ENCODE assay signal across 22 cellular contexts in genomic region chr5:103473725-103474124, GRCh38.
"Had no signal": no experiment of that assay in that cellular context is flagged by ENCODE, and none has a peak within 500 bp of the region (broad histone marks: within the 10 kb centered on the region; RNA-seq: fewer than 3 reads in every experiment).

No MANE protein-coding gene starts in this region.

- ATAC-seq: activated CD4-positive, alpha-beta T cell treated with anti-CD3 and anti-CD28 coated beads for 36 hours; esophagus mucosa; foreskin keratinocyte; left lobe of liver; stimulated activated naive CD8-positive, alpha-beta T cell treated with anti-CD3 and anti-CD28 coated beads, Interleukin-15, amount 100 ng/mL, for 72 hours; upper lobe of right lung had no signal

- H3K27me3 Mint-ChIP-seq: brain had no signal

- H3K4me1 ChIP-seq: foreskin keratinocyte, upper lobe of right lung had no signal

- DNase-seq: activated CD4-positive, alpha-beta T cell treated with anti-CD3 and anti-CD28 coated beads for 36 hours; activated CD4-positive, alpha-beta T cell treated with anti-CD3 and anti-CD28 coated beads, Interleukin-2, amount 50 U/mL, for 48 hours; activated gamma-delta T cell treated with Interleukin-2 at 50 U/mL for 16 hours; activated naive CD8-positive, alpha-beta T cell treated with anti-CD3 and anti-CD28 coated beads for 36 hours; activated T-cell treated with anti-CD3 and anti-CD28 coated beads for 4 hours; anterior cingulate cortex; foreskin keratinocyte; kidney; mammary epithelial cell; small intestine; stimulated activated CD4-positive, alpha-beta T cell treated with anti-CD3 and anti-CD28 coated beads, Interleukin-15, amount 100 ng/mL, for 24 hours; stimulated activated CD4-positive, alpha-beta T cell treated with anti-CD3 and anti-CD28 coated beads, Interleukin-2, amount 100 ng/mL, for 48 hours; stimulated activated naive CD8-positive, alpha-beta T cell treated with anti-CD3 and anti-CD28 coated beads, Interleukin-15, amount 100 ng/mL, for 72 hours; SW 1271; T-helper 2 cell; upper lobe of right lung had no signal

- H3K4me3 Mint-ChIP-seq: activated CD4-positive, alpha-beta T cell treated with anti-CD3 and anti-CD28 coated beads for 36 hours; activated naive CD8-positive, alpha-beta T cell treated with anti-CD3 and anti-CD28 coated beads for 36 hours; activated T-helper 1 cell treated with anti-CD3 and anti-CD28 coated beads, Interleukin-12 subunit alpha, Interleukin-12 subunit beta, Interleukin-2, Interleukin-4 antibody, amounts not matched to agents 30 ng/mL and 10 ng/mL and 1 ng/mL, durations not matched to agents 14 hours and 24 hours and 36 hours; brain; central memory CD8-positive, alpha-beta T cell; stimulated activated naive CD8-positive, alpha-beta T cell treated with anti-CD3 and anti-CD28 coated beads, Interleukin-15, amount 100 ng/mL, for 72 hours had no signal

- H3K4me1 Mint-ChIP-seq: activated CD4-positive, alpha-beta T cell treated with anti-CD3 and anti-CD28 coated beads for 36 hours; activated naive CD8-positive, alpha-beta T cell treated with anti-CD3 and anti-CD28 coated beads for 36 hours; central memory CD8-positive, alpha-beta T cell; stimulated activated naive CD8-positive, alpha-beta T cell treated with anti-CD3 and anti-CD28 coated beads, Interleukin-15, amount 100 ng/mL, for 72 hours had no signal

- H3K9me3 ChIP-seq: upper lobe of right lung had no signal

- H3K27me3 ChIP-seq: upper lobe of right lung had no signal

- H3K27ac ChIP-seq: coronary artery, foreskin keratinocyte, upper lobe of right lung had no signal

- H3K36me3 ChIP-seq: upper lobe of right lung had no signal

- H3K27ac Mint-ChIP-seq: activated CD4-positive, alpha-beta T cell treated with anti-CD3 and anti-CD28 coated beads for 36 hours; activated naive CD8-positive, alpha-beta T cell treated with anti-CD3 and anti-CD28 coated beads for 36 hours; activated T-helper 1 cell treated with anti-CD3 and anti-CD28 coated beads, Interleukin-12 subunit alpha, Interleukin-12 subunit beta, Interleukin-2, Interleukin-4 antibody, amounts not matched to agents 30 ng/mL and 10 ng/mL and 1 ng/mL, durations not matched to agents 14 hours and 24 hours and 36 hours; stimulated activated naive CD8-positive, alpha-beta T cell treated with anti-CD3 and anti-CD28 coated beads, Interleukin-15, amount 100 ng/mL, for 72 hours had no signal

- H3K4me3 ChIP-seq: coronary artery, upper lobe of right lung had no signal

- H3K36me3 Mint-ChIP-seq: activated naive CD8-positive, alpha-beta T cell treated with anti-CD3 and anti-CD28 coated beads for 36 hours; brain had no signal

- H3K9me3 Mint-ChIP-seq: activated naive CD8-positive, alpha-beta T cell treated with anti-CD3 and anti-CD28 coated beads for 36 hours; activated T-helper 1 cell treated with anti-CD3 and anti-CD28 coated beads, Interleukin-12 subunit alpha, Interleukin-12 subunit beta, Interleukin-2, Interleukin-4 antibody, amounts not matched to agents 30 ng/mL and 10 ng/mL and 1 ng/mL, durations not matched to agents 14 hours and 24 hours and 36 hours; brain; central memory CD8-positive, alpha-beta T cell; stimulated activated naive CD8-positive, alpha-beta T cell treated with anti-CD3 and anti-CD28 coated beads, Interleukin-15, amount 100 ng/mL, for 72 hours had no signal
